ENCODE assay signal across 14 cellular contexts in genomic region chr3:6770376-6770648, GRCh38.
"Had no signal": no experiment of that assay in that cellular context is flagged by ENCODE, and none has a peak within 500 bp of the region (broad histone marks: within the 10 kb centered on the region; RNA-seq: fewer than 3 reads in every experiment).

No MANE protein-coding gene starts in this region.

- H3K36me3 ChIP-seq: gastroesophageal sphincter, lower lobe of right lung had no signal

- H3K4me3 Mint-ChIP-seq: activated CD4-positive, alpha-beta T cell treated with anti-CD3 and anti-CD28 coated beads, Interleukin-2, amount 10 ng/mL, durations not matched to agents 24 days and 14 days; activated naive CD4-positive, alpha-beta T cell treated with anti-CD3 and anti-CD28 coated beads for 36 hours; activated naive CD8-positive, alpha-beta T cell treated with anti-CD3 and anti-CD28 coated beads, Interleukin-2, amount 50 U/mL, for 24 hours; activated T-helper 17 cell treated with anti-CD3 and anti-CD28 coated beads, Interleukin-2, amount 50 U/mL, for 72 hours; stimulated activated memory B cell treated with anti-CD40 and anti-IgM and Interleukin-4, amounts not matched to agents 10 μg/mL and 1 μg/mL and 100 μg/mL, for 72 hours; T-helper 17 cell had no signal

- H3K4me1 ChIP-seq: gastroesophageal sphincter, lower lobe of right lung had no signal

- H3K9me3 Mint-ChIP-seq: activated CD4-positive, alpha-beta T cell treated with anti-CD3 and anti-CD28 coated beads, Interleukin-2, amount 10 ng/mL, durations not matched to agents 24 days and 14 days; activated T-helper 17 cell treated with anti-CD3 and anti-CD28 coated beads, Interleukin-2, amount 50 U/mL, for 72 hours; stimulated activated memory B cell treated with anti-CD40 and anti-IgM and Interleukin-4, amounts not matched to agents 10 μg/mL and 1 μg/mL and 100 μg/mL, for 72 hours had no signal

- H3K36me3 Mint-ChIP-seq: stimulated activated memory B cell treated with anti-CD40 and anti-IgM and Interleukin-4, amounts not matched to agents 10 μg/mL and 1 μg/mL and 100 μg/mL, for 72 hours had no signal

- H3K27ac Mint-ChIP-seq: activated CD4-positive, alpha-beta T cell treated with anti-CD3 and anti-CD28 coated beads, Interleukin-2, amount 10 ng/mL, durations not matched to agents 24 days and 14 days; activated naive CD4-positive, alpha-beta T cell treated with anti-CD3 and anti-CD28 coated beads for 36 hours; activated naive CD8-positive, alpha-beta T cell treated with anti-CD3 and anti-CD28 coated beads, Interleukin-2, amount 50 U/mL, for 24 hours; activated T-helper 17 cell treated with anti-CD3 and anti-CD28 coated beads, Interleukin-2, amount 50 U/mL, for 72 hours; stimulated activated memory B cell treated with anti-CD40 and anti-IgM and Interleukin-4, amounts not matched to agents 10 μg/mL and 1 μg/mL and 100 μg/mL, for 72 hours; T-helper 17 cell had no signal

- H3K27ac ChIP-seq: dorsolateral prefrontal cortex, gastroesophageal sphincter, lower lobe of right lung had no signal

- H3K27me3 ChIP-seq: gastroesophageal sphincter had no signal

- H3K4me3 ChIP-seq: gastroesophageal sphincter, lower lobe of right lung had no signal

- H3K27me3 Mint-ChIP-seq: activated CD4-positive, alpha-beta T cell treated with anti-CD3 and anti-CD28 coated beads, Interleukin-2, amount 10 ng/mL, durations not matched to agents 24 days and 14 days; activated naive CD8-positive, alpha-beta T cell treated with anti-CD3 and anti-CD28 coated beads, Interleukin-2, amount 50 U/mL, for 24 hours; activated T-helper 17 cell treated with anti-CD3 and anti-CD28 coated beads, Interleukin-2, amount 50 U/mL, for 72 hours; stimulated activated memory B cell treated with anti-CD40 and anti-IgM and Interleukin-4, amounts not matched to agents 10 μg/mL and 1 μg/mL and 100 μg/mL, for 72 hours; T-helper 17 cell had no signal

- H3K9me3 ChIP-seq: gastroesophageal sphincter, lower lobe of right lung had no signal

- H3K4me1 Mint-ChIP-seq: activated CD4-positive, alpha-beta T cell treated with anti-CD3 and anti-CD28 coated beads, Interleukin-2, amount 10 ng/mL, durations not matched to agents 24 days and 14 days; activated naive CD8-positive, alpha-beta T cell treated with anti-CD3 and anti-CD28 coated beads, Interleukin-2, amount 50 U/mL, for 24 hours; activated T-helper 17 cell treated with anti-CD3 and anti-CD28 coated beads, Interleukin-2, amount 50 U/mL, for 72 hours; stimulated activated memory B cell treated with anti-CD40 and anti-IgM and Interleukin-4, amounts not matched to agents 10 μg/mL and 1 μg/mL and 100 μg/mL, for 72 hours; T-helper 17 cell had no signal

- DNase-seq: activated CD4-positive, alpha-beta T cell treated with anti-CD3 and anti-CD28 coated beads, Interleukin-2, amount 10 ng/mL, durations not matched to agents 24 days and 14 days; activated CD4-positive, CD25-positive, alpha-beta regulatory T cell; activated CD8-positive, alpha-beta memory T cell treated with anti-CD3 and anti-CD28 coated beads for 24 hours; activated naive CD4-positive, alpha-beta T cell treated with anti-CD3 and anti-CD28 coated beads for 36 hours; activated naive CD8-positive, alpha-beta T cell treated with anti-CD3 and anti-CD28 coated beads, Interleukin-2, amount 50 U/mL, for 24 hours; aorta; dorsolateral prefrontal cortex; erythroblast; lower lobe of right lung; retina; T-helper 17 cell had no signal

- ATAC-seq: activated naive CD8-positive, alpha-beta T cell treated with anti-CD3 and anti-CD28 coated beads, Interleukin-2, amount 50 U/mL, for 24 hours; activated T-helper 17 cell treated with anti-CD3 and anti-CD28 coated beads, Interleukin-2, amount 50 U/mL, for 72 hours; gastroesophageal sphincter; lower lobe of right lung; stimulated activated memory B cell treated with anti-CD40 and anti-IgM and Interleukin-4, amounts not matched to agents 10 μg/mL and 1 μg/mL and 100 μg/mL, for 72 hours; T-helper 17 cell had no signal
